In genomic region chr10:81600185-81600584, GRCh38 we compare ENCODE assay signal across 18 cellular contexts.
DNase-seq lines count a peak whose midpoint lies in the region; ATAC-seq, FAIRE-seq and TF ChIP-seq lines count a peak whose summit lies in the region.
"Had no signal": no experiment of that assay in that cellular context is flagged by ENCODE, and none has a peak within 500 bp of the region (broad histone marks: within the 10 kb centered on the region; RNA-seq: fewer than 3 reads in every experiment).

No MANE protein-coding gene starts in this region.

- whole genome bisulfite sequencing in A549 (ENCODE audit: missing lambda C conversion rate), result 0% methylated on average over 2 of the region's 2 CpGs
- WGBS in spleen, 5 donors, result 78 to 94% (median 87%) methylated on average over 2 of the region's 2 CpGs

- H3K4me2 ChIP-seq in A549, result peak overlapping the region; percentile 41
- H3K4me2 ChIP-seq in keratinocyte (ENCODE audit: control insufficient read depth, extremely low read depth, insufficient read depth, low read depth, low read length), result no peak overlapping the region
- H3K4me2 ChIP-seq: hepatocyte had no signal

- TF ChIP-seq POLR2A in A549 (IDR thresholded peaks at IDR 0.05; ENCODE audit: low read length), result no peak
- no peak for TF ChIP-seq POLR2A in spleen (IDR thresholded peaks at IDR 0.05)

- H3K36me3 ChIP-seq in brain microvascular endothelial cell (replicated peaks) (no peaks in the 10 kb centered on the region), keratinocyte (ENCODE audit: control insufficient read depth in 2 of 2, extremely low read depth in 1 of 2, insufficient read depth in 2 of 2, low read length in 2 of 2) (no peaks in the 10 kb centered on the region), spleen (no peaks in the 10 kb centered on the region)

- H3K4me3 ChIP-seq in A549 (no peak overlapping the region), brain microvascular endothelial cell (ENCODE audit: low read depth, low read length) (no peak overlapping the region), keratinocyte (ENCODE audit: control insufficient read depth in 2 of 3, extremely low read depth in 1 of 3, insufficient read depth in 2 of 3, low read depth in 1 of 3, low read length in 3 of 3) (no peak overlapping the region), spleen (no peak overlapping the region)
- H3K4me3 ChIP-seq: hepatocyte had no signal

- H3K9ac ChIP-seq in keratinocyte (ENCODE audit: control insufficient read depth, extremely low read depth, insufficient read depth, low read length), result no peak overlapping the region

- H3K4me1 ChIP-seq in A549, result peaks cover 11% of the 10 kb centered on the region; the same call in 2 of the 3 replicates
- H3K4me1 ChIP-seq in keratinocyte (ENCODE audit: control insufficient read depth, extremely low read depth, insufficient read depth, low read length), result peaks cover 5% of the 10 kb centered on the region
- no peaks in the 10 kb centered on the region for H3K4me1 ChIP-seq in spleen
- H3K4me1 ChIP-seq: Caco-2 had no signal

- TF ChIP-seq CTCF in A549 (IDR thresholded peaks at IDR 0.05) (no peak), brain microvascular endothelial cell (IDR thresholded peaks at IDR 0.05; ENCODE audit: low read depth, low read length, missing control alignments) (no peak), keratinocyte (optimal IDR thresholded peaks at IDR 0.05 in 1 of 3, IDR thresholded peaks at IDR 0.05 in 1 of 3, conservative IDR thresholded peaks at IDR 0.05 in 1 of 3; ENCODE audit: extremely low read depth in 1 of 3, insufficient read depth in 2 of 3, low read length in 3 of 3) (no peak), spleen (IDR thresholded peaks at IDR 0.05 in 8 of 11, conservative IDR thresholded peaks at IDR 0.05 in 3 of 11) (no peak)

- CTCF ChIA-PET in A549 (lab: Yijun Ruan, JAX), result no interaction called here

- TF ChIP-seq EP300 in A549 (IDR thresholded peaks at IDR 0.05), result no peak

- DNase-seq in A549 (ENCODE audit: low read depth in 1 of 2, low spot score in 1 of 2) (peak; percentile 5 to 38), HT1080 (ENCODE audit: low read depth) (peak; percentile 86), brain microvascular endothelial cell (peak; percentile 28), keratinocyte (ENCODE audit: low read depth, low spot score) (no peak), spleen (no peak)
- DNase-seq: activated CD4-positive, alpha-beta T cell treated with anti-CD3 and anti-CD28 coated beads for 1 hour; Caco-2; central memory CD4-positive, alpha-beta T cell; endodermal cell; natural killer cell; NCI-H187 treated with DMSO at 0.1 percent for 48 hours; NCI-H526 treated with DMSO at 0.1 percent for 48 hours; RPMI8226; stimulated activated CD4-positive, alpha-beta T cell treated with anti-CD3 and anti-CD28 coated beads, Interleukin-1b, Interleukin-23, amount 100 ng/mL, for 48 hours had no signal

- POLR2A ChIA-PET in A549 (lab: Yijun Ruan, JAX), result no interaction called here

- peak; percentile 71 to 96 for ATAC-seq in A549
- ATAC-seq in GM18867 (IDR thresholded peaks at IDR 0.05; ENCODE audit: unreplicated experiment), result no peak
- no peak for ATAC-seq in GM19324 (IDR thresholded peaks at IDR 0.05; ENCODE audit: low FRiP score, unreplicated experiment)
- no peak for ATAC-seq in HG03432 (IDR thresholded peaks at IDR 0.05; ENCODE audit: unreplicated experiment)
- ATAC-seq: natural killer cell had no signal

- no peaks in the 10 kb centered on the region for H4K20me1 ChIP-seq in keratinocyte (ENCODE audit: control insufficient read depth, extremely low read depth, insufficient read depth, low read length)

- no peaks in the 10 kb centered on the region for H3K9me1 ChIP-seq in keratinocyte (ENCODE audit: control insufficient read depth, extremely low read depth, insufficient read depth, low read length)

- no peak overlapping the region for H2AFZ ChIP-seq in keratinocyte (ENCODE audit: control insufficient read depth, low read length)
- H2AFZ ChIP-seq: hepatocyte had no signal

- H3K79me2 ChIP-seq in keratinocyte (ENCODE audit: control insufficient read depth, insufficient read depth, low read length), result no peaks in the 10 kb centered on the region
- H3K79me2 ChIP-seq: hepatocyte had no signal

- dilution Hi-C loops in keratinocyte (cut with MboI; ENCODE audit: extremely low pct_ligation_motif_present, low sequenced_read_pairs), result no loop called here

- FAIRE-seq in A549 (lab: Jason Lieb, UNC) (no peak), keratinocyte (lab: Jason Lieb, UNC) (no peak)

- TF ChIP-seq RAD21 in A549 (conservative IDR thresholded peaks at IDR 0.05 in 1 of 2, IDR thresholded peaks at IDR 0.05 in 1 of 2), result no peak

- intact Hi-C loops in spleen (cut with DNase I; ENCODE audit: low total_unique reads), result no loop called here

- H3K27me3 ChIP-seq in brain microvascular endothelial cell (replicated peaks) (no peaks in the 10 kb centered on the region), keratinocyte (ENCODE audit: control insufficient read depth, extremely low read depth, insufficient read depth, low read length) (no peaks in the 10 kb centered on the region), spleen (replicated peaks in 1 of 7) (no peaks in the 10 kb centered on the region)
- H3K27me3 ChIP-seq: hepatocyte had no signal

- peak overlapping the region in 1 of 2 experiments; percentile 25; a peak in 3 of 6 replicates for H3K27ac ChIP-seq in A549
- peak overlapping the region; percentile 77 for H3K27ac ChIP-seq in brain microvascular endothelial cell
- peak overlapping the region; percentile 44 for H3K27ac ChIP-seq in keratinocyte (ENCODE audit: control insufficient read depth, insufficient read depth, low read length)
- no peak overlapping the region for H3K27ac ChIP-seq in spleen
- H3K27ac ChIP-seq: hepatocyte had no signal

- H3K9me3 ChIP-seq in A549 (no peaks in the 10 kb centered on the region), keratinocyte (ENCODE audit: control insufficient read depth, low read depth, low read length) (no peaks in the 10 kb centered on the region), spleen (peaks cover 0 to 14% (median 2%) of the 10 kb centered on the region in 8 donors)
- H3K9me3 ChIP-seq: Caco-2 had no signal

- in situ Hi-C loops in brain microvascular endothelial cell (cut with HindIII; ENCODE audit: low pct_ligation_motif_present, low sequenced_read_pairs), result no loop called here

TF ChIP-seq in A549, 52 proteins besides CTCF, POLR2A, EP300 and RAD21:
- peak in 1 of 2 experiments; percentile 40; a peak in 1 of 4 replicates for TF ChIP-seq CEBPB (IDR thresholded peaks at IDR 0.05)
- TF ChIP-seq REST (IDR thresholded peaks at IDR 0.05), result no peak
- no peak for TF ChIP-seq NR3C1 (IDR thresholded peaks at IDR 0.05)
- TF ChIP-seq FOSL2 (IDR thresholded peaks at IDR 0.05), result peak; percentile 69; the same call in 1 of the 2 replicates
- peak; percentile 88 for TF ChIP-seq FOSL2 (CRISPR knock-in tag; IDR thresholded peaks at IDR 0.05)
- TF ChIP-seq HES2 (IDR thresholded peaks at IDR 0.05), result no peak
- TF ChIP-seq JUNB (IDR thresholded peaks at IDR 0.05), result peak; percentile 72
- no peak for TF ChIP-seq POLR2AphosphoS2 (conservative IDR thresholded peaks at IDR 0.05; ENCODE audit: low read length)

Comparison
In these comparisons a context has a peak if more than half of its experiments do, and no peak if none do; other contexts are left out.
1. ATAC-seq: peak in A549 (2 of 2); none in GM18867 (single experiment), GM19324 (single experiment) and HG03432 (single experiment).
2. DNase-seq: peak in A549 (2 of 2), HT1080 (single experiment) and brain microvascular endothelial cell (single experiment); none in keratinocyte (single experiment) and spleen (single experiment).
3. H3K27ac ChIP-seq: peak in brain microvascular endothelial cell (single experiment) and keratinocyte (single experiment); none in spleen (0 of 8).